In the genomic region with DNA sequence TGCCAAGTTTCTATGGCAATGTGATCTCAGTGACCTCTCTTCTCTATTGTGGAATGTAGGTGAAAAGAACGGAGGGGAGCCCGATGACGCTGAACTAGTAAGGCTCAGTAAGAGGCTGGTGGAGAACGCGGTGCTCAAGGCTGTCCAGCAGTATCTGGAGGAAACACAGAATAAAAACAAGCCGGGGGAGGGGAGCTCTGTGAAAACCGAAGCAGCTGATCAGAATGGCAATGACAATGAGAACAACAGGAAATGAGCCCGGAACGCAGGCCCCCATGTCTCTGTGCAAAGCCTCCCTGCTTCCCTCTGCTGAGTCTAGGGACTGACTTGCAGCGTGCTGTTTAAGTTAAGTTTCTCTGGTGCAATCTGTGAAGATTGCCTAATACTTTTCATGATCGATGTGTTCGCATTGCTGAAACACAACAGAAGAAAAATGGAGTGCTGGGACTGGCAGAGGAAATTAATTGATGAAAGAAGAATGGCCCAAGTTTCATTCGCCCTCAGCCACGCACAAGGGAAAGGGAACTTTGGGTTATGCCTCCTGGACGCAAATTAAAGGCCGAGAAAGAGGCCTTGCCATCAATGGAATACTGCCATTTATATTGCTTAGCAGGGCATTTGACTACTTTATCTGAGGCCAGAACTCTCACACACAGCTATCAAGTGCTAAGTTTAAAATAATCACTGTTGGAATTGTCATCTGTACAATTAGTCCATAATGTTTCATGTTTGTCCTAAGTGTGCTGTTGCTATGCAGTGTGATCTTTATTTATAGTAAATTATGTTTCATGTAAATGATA, we compare ENCODE assay signal across 8 cellular contexts.
DNase-seq lines count a peak whose midpoint lies in the region; ATAC-seq and TF ChIP-seq lines count a peak whose summit lies in the region.

No MANE protein-coding gene starts in this region.

- H2AK9ac ChIP-seq in IMR-90 (replicated peaks; ENCODE audit: low read depth, low read length, poor library complexity) = no peak overlapping the region

- H2BK120ac ChIP-seq in IMR-90 (ENCODE audit: low read depth, low read length) = no peak overlapping the region

- no peak overlapping the region for H3K18ac ChIP-seq in IMR-90 (ENCODE audit: low read depth, low read length)

- no peaks in the 10 kb centered on the region for H3K36me3 ChIP-seq in IMR-90 (ENCODE audit: control insufficient read depth, insufficient read depth, low read length)

- no TSS peak for BruUV-seq in IMR-90 (replicated peaks; lab: Mats Ljungman, UMichigan)

- no peak for TF ChIP-seq RAD21 in IMR-90 (IDR thresholded peaks at IDR 0.05; ENCODE audit: low read length)

- dilution Hi-C loops in IMR-90 (cut with HindIII; ENCODE audit: low sequenced_read_pairs, unreplicated experiment) = no loop called here

- no peaks in the 10 kb centered on the region for H4K20me1 ChIP-seq in IMR-90 (ENCODE audit: insufficient read depth, low read length)

- H3K9me3 ChIP-seq in IMR-90 (ENCODE audit: control insufficient read depth, insufficient read depth, low read length) = no peaks in the 10 kb centered on the region

- H3K4me3 ChIP-seq in IMR-90 (ENCODE audit: insufficient read depth, low read depth, low read length) (no peak overlapping the region), fibroblast of mammary gland (ENCODE audit: control insufficient read depth, low read depth, low read length) (no peak overlapping the region)

- DNase-seq in IMR-90 (peak; percentile 17), fibroblast of mammary gland (ENCODE audit: low read depth) (peak; percentile 23), putamen (ENCODE audit: low spot score) (peak; percentile 82), DMS 273 (lab: John Stamatoyannopoulos, UW; ENCODE audit: unreplicated experiment) (no peak)
- DNase-seq in activated CD8-positive, alpha-beta memory T cell treated with anti-CD3 and anti-CD28 coated beads for 24 hours = peak; percentile 76

- no peak overlapping the region for H3K56ac ChIP-seq in IMR-90 (ENCODE audit: extremely low read depth, insufficient read depth, low read length)

- H2AK5ac ChIP-seq in IMR-90 (ENCODE audit: low read depth, low read length) = no peak overlapping the region

- intact Hi-C loops in IMR-90 (cut with micrococcal nuclease) = no loop called here

- no peak overlapping the region for H3K4ac ChIP-seq in IMR-90 (ENCODE audit: low read depth, low read length)

- peak overlapping the region; percentile 1; the same call in 1 of the 2 replicates for H3K4me2 ChIP-seq in IMR-90 (ENCODE audit: low read depth, low read length)

- no peak overlapping the region for H3K9ac ChIP-seq in IMR-90 (ENCODE audit: low read depth, low read length)

- POLR2A ChIA-PET in IMR-90 (lab: Charles Lee; ENCODE audit: unreplicated experiment) = interaction anchor here (0.6 kb wide), 1 partner anchor 12 kb away, joined by 5 read pairs; no protein-coding TSS in a partner anchor

- H3K23ac ChIP-seq in IMR-90 (ENCODE audit: low read depth, low read length) = no peak overlapping the region

- H2BK5ac ChIP-seq in IMR-90 (ENCODE audit: low read depth, low read length, poor library complexity, severe bottlenecking) = no peak overlapping the region

- no peak overlapping the region for H4K5ac ChIP-seq in IMR-90 (ENCODE audit: low read depth, low read length)

- CTCF ChIA-PET in IMR-90 (lab: Yijun Ruan, JAX) = no interaction called here

- no peak overlapping the region for H2BK20ac ChIP-seq in IMR-90 (ENCODE audit: low read depth, low read length)

- no peaks in the 10 kb centered on the region for H3K27me3 ChIP-seq in IMR-90 (ENCODE audit: control insufficient read depth, insufficient read depth, low read length)

- TF ChIP-seq CTCF in IMR-90 (conservative IDR thresholded peaks at IDR 0.05; ENCODE audit: low read depth, low read length) = no peak
- no peak for TF ChIP-seq CTCF in fibroblast of mammary gland (conservative IDR thresholded peaks at IDR 0.05; ENCODE audit: control insufficient read depth, insufficient read depth, low read depth, low read length)

- no peaks in the 10 kb centered on the region for H3K4me1 ChIP-seq in IMR-90 (ENCODE audit: control insufficient read depth, insufficient read depth, low read length)

- 32% methylated on average over 2 of the region's 16 CpGs; no CpG with 5 or more reads in 1 of the 2 experiments for WGBS in IMR-90 (ENCODE audit: extremely low coverage in 2 of 2, insufficient read length in 1 of 2), 2 experiments

- no peak overlapping the region for H4K91ac ChIP-seq in IMR-90 (ENCODE audit: insufficient read depth, low read depth, low read length)

- H4K8ac ChIP-seq in IMR-90 (ENCODE audit: low read depth in 2 of 2, low read length in 2 of 2) = no peak overlapping the region

- ATAC-seq in IMR-90 (ENCODE audit: low read depth) = peak; percentile 73
- no peak for ATAC-seq in GM21825 (IDR thresholded peaks at IDR 0.05; ENCODE audit: unreplicated experiment)
- no peak for ATAC-seq in HG03457 (IDR thresholded peaks at IDR 0.05; ENCODE audit: unreplicated experiment)
- ATAC-seq in GM18520 (IDR thresholded peaks at IDR 0.05; ENCODE audit: unreplicated experiment) = no peak

- H3K79me1 ChIP-seq in IMR-90 (ENCODE audit: low read depth in 1 of 2, low read length in 2 of 2) = no peaks in the 10 kb centered on the region

- H2BK15ac ChIP-seq in IMR-90 (ENCODE audit: low read depth, low read length) = no peak overlapping the region

- H3K27ac ChIP-seq in IMR-90 (ENCODE audit: insufficient read depth, low read length) = no peak overlapping the region

- no peak overlapping the region for H3K14ac ChIP-seq in IMR-90 (replicated peaks; ENCODE audit: low read depth, low read length)

- H3K9me1 ChIP-seq in IMR-90 (ENCODE audit: insufficient read depth, low read length) = no peaks in the 10 kb centered on the region

- H2AFZ ChIP-seq in IMR-90 (replicated peaks; ENCODE audit: low read length, poor library complexity) = no peak overlapping the region

- no peak for TF ChIP-seq POLR2A in IMR-90 (IDR thresholded peaks at IDR 0.05; ENCODE audit: low read depth, low read length)

- in situ Hi-C loops in IMR-90 (cut with MboI; ENCODE audit: low sequenced_read_pairs) = no loop called here

TF ChIP-seq in IMR-90, 13 proteins besides CTCF, POLR2A, EP300 and RAD21:
- TF ChIP-seq CEBPB (IDR thresholded peaks at IDR 0.05; ENCODE audit: low read depth, low read length) (peak; percentile 61), MAFK (IDR thresholded peaks at IDR 0.05; ENCODE audit: low read depth, low read length) (no peak)
